ENCODE assay signal across 20 cellular contexts in genomic region chr13:94228781-94229180, GRCh38.
"Had no signal": no experiment of that assay in that cellular context is flagged by ENCODE, and none has a peak within 500 bp of the region (broad histone marks: within the 10 kb centered on the region; RNA-seq: fewer than 3 reads in every experiment).

No MANE protein-coding gene starts in this region.

- ATAC-seq: activated CD4-positive, alpha-beta T cell treated with anti-CD3 and anti-CD28 coated beads for 36 hours; activated T-cell treated with anti-CD3 and anti-CD28 coated beads, Interleukin-2, amount 50 U/mL, for 72 hours; foreskin keratinocyte; left lung had no signal

- H3K27ac ChIP-seq: ascending aorta, cardiac muscle cell, colonic mucosa, epithelial cell of prostate, foreskin keratinocyte, left lung, neural progenitor cell, parathyroid adenoma, thyroid gland, uterus had no signal

- H3K9me3 ChIP-seq: ascending aorta, colonic mucosa, left lung, thyroid gland, uterus had no signal

- H3K4me3 ChIP-seq: ascending aorta, cardiac muscle cell, colonic mucosa, left lung, neural progenitor cell, thyroid gland, uterus had no signal

- H3K27ac Mint-ChIP-seq: activated CD4-positive, alpha-beta memory T cell treated with anti-CD3 and anti-CD28 coated beads, Interleukin-2, amount 10 ng/mL, durations not matched to agents 7 days and 5 days; activated CD4-positive, alpha-beta T cell treated with anti-CD3 and anti-CD28 coated beads for 36 hours; activated naive CD8-positive, alpha-beta T cell treated with anti-CD3 and anti-CD28 coated beads, Interleukin-2, amount 10 ng/mL, durations not matched to agents 7 days and 5 days; activated T-cell treated with anti-CD3 and anti-CD28 coated beads, Interleukin-2, amount 50 U/mL, for 72 hours; neural progenitor cell had no signal

- H3K36me3 Mint-ChIP-seq: activated naive CD8-positive, alpha-beta T cell treated with anti-CD3 and anti-CD28 coated beads, Interleukin-2, amount 10 ng/mL, durations not matched to agents 7 days and 5 days had no signal

- H3K27me3 ChIP-seq: ascending aorta, cardiac muscle cell, colonic mucosa, foreskin keratinocyte, left lung, neural progenitor cell, thyroid gland, uterus had no signal

- H3K79me2 ChIP-seq: parathyroid adenoma had no signal

- H3K36me3 ChIP-seq: ascending aorta, cardiac muscle cell, colonic mucosa, left lung, neural progenitor cell, thyroid gland, uterus had no signal

- H3K4me3 Mint-ChIP-seq: activated CD4-positive, alpha-beta memory T cell treated with anti-CD3 and anti-CD28 coated beads, Interleukin-2, amount 10 ng/mL, durations not matched to agents 7 days and 5 days; activated CD4-positive, alpha-beta T cell treated with anti-CD3 and anti-CD28 coated beads for 36 hours; activated naive CD8-positive, alpha-beta T cell treated with anti-CD3 and anti-CD28 coated beads, Interleukin-2, amount 10 ng/mL, durations not matched to agents 7 days and 5 days; activated T-cell treated with anti-CD3 and anti-CD28 coated beads, Interleukin-2, amount 50 U/mL, for 72 hours; neural progenitor cell had no signal

- H3K4me1 ChIP-seq: ascending aorta, colonic mucosa, left lung, neural progenitor cell, parathyroid adenoma, thyroid gland, uterus had no signal

- H2AFZ ChIP-seq: neural progenitor cell, parathyroid adenoma had no signal

- H3K4me1 Mint-ChIP-seq: activated CD4-positive, alpha-beta memory T cell treated with anti-CD3 and anti-CD28 coated beads, Interleukin-2, amount 10 ng/mL, durations not matched to agents 7 days and 5 days; activated CD4-positive, alpha-beta T cell treated with anti-CD3 and anti-CD28 coated beads for 36 hours; activated naive CD8-positive, alpha-beta T cell treated with anti-CD3 and anti-CD28 coated beads, Interleukin-2, amount 10 ng/mL, durations not matched to agents 7 days and 5 days had no signal

- DNase-seq: activated CD4-positive, alpha-beta memory T cell treated with anti-CD3 and anti-CD28 coated beads, Interleukin-2, amount 10 ng/mL, durations not matched to agents 7 days and 5 days; activated CD4-positive, alpha-beta T cell treated with anti-CD3 and anti-CD28 coated beads for 36 hours; activated CD8-positive, alpha-beta memory T cell treated with anti-CD3 and anti-CD28 coated beads, Interleukin-2, amount 50 U/mL, for 4 hours; activated naive CD8-positive, alpha-beta T cell treated with anti-CD3 and anti-CD28 coated beads, Interleukin-2, amount 10 ng/mL, durations not matched to agents 7 days and 5 days; activated T-cell treated with anti-CD3 and anti-CD28 coated beads, Interleukin-2, amount 50 U/mL, for 72 hours; colonic mucosa; effector memory CD4-positive, alpha-beta T cell; foreskin keratinocyte; left lung; mesenchymal stem cell; small intestine; SW 1271; T-helper 9 cell; thyroid gland; uterus had no signal

- H3K4me2 ChIP-seq: neural progenitor cell had no signal

- H3K9ac ChIP-seq: neural progenitor cell, parathyroid adenoma had no signal

- H3K9me3 Mint-ChIP-seq: activated CD4-positive, alpha-beta memory T cell treated with anti-CD3 and anti-CD28 coated beads, Interleukin-2, amount 10 ng/mL, durations not matched to agents 7 days and 5 days; activated naive CD8-positive, alpha-beta T cell treated with anti-CD3 and anti-CD28 coated beads, Interleukin-2, amount 10 ng/mL, durations not matched to agents 7 days and 5 days; neural progenitor cell had no signal
